Comparison of ENCODE assay signal across 23 cellular contexts in genomic region chr2:10752236-10752635, GRCh38. TPM values are rescaled to one million over a fixed set of nuclear protein-coding genes. Genes with fewer than 3 reads are reported as not detected.
DNase-seq lines count a peak whose midpoint lies in the region; ATAC-seq, FAIRE-seq and TF ChIP-seq lines count a peak whose summit lies in the region.
"Had no signal": no experiment of that assay in that cellular context is flagged by ENCODE, and none has a peak within 500 bp of the region (broad histone marks: within the 10 kb centered on the region; RNA-seq: fewer than 3 reads in every experiment).

No MANE protein-coding gene starts in this region.

- POLR2A ChIA-PET in HepG2 (lab: Yijun Ruan, JAX) = no interaction called here

- H3K4me1 Mint-ChIP-seq in chondrocyte (ENCODE audit: low read depth) (no peaks in the 10 kb centered on the region), CD14-positive monocyte (peaks cover 12% of the 10 kb centered on the region)

- TF ChIP-seq CTCF in HepG2 (CRISPR knock-in tag; IDR thresholded peaks at IDR 0.05) (no peak), right lobe of liver (IDR thresholded peaks at IDR 0.05) (no peak), chondrocyte (IDR thresholded peaks at IDR 0.05) (no peak), CD14-positive monocyte (IDR thresholded peaks at IDR 0.05) (no peak)

- TF ChIP-seq EP300 in HepG2 (IDR thresholded peaks at IDR 0.05; ENCODE audit: low read depth in 2 of 2, low read length in 2 of 2) (no peak), HepG2 (CRISPR knock-in tag; IDR thresholded peaks at IDR 0.05; ENCODE audit: borderline replicate concordance) (no peak)

- H3K4me3 ChIP-seq in HepG2 (replicated peaks in 1 of 3; ENCODE audit: insufficient read depth in 1 of 3, low read depth in 2 of 3, low read length in 3 of 3) (no peak overlapping the region), right lobe of liver (no peak overlapping the region), mucosa of rectum (ENCODE audit: low read length in 2 of 2) (no peak overlapping the region)
- H3K4me3 ChIP-seq: GM12878, GM23248, MG63, PC-9 had no signal

- H3K4me3 Mint-ChIP-seq in chondrocyte (ENCODE audit: unreplicated experiment) (no peak overlapping the region), CD14-positive monocyte (no peak overlapping the region)
- H3K4me3 Mint-ChIP-seq: B cell; CD4-positive, alpha-beta T cell had no signal

- peaks cover 12% of the 10 kb centered on the region for H3K4me1 ChIP-seq in HepG2 (ENCODE audit: insufficient read depth, low read length)
- H3K4me1 ChIP-seq in right lobe of liver = no peaks in the 10 kb centered on the region
- H3K4me1 ChIP-seq in mucosa of rectum (ENCODE audit: control insufficient read depth in 2 of 2, insufficient read depth in 2 of 2, low read length in 2 of 2) = peaks cover 0 to 2% of the 10 kb centered on the region in 2 donors

- peak; percentile 56 for ATAC-seq in HepG2
- no peak for ATAC-seq in right lobe of liver
- no peak for ATAC-seq in GM21390 (IDR thresholded peaks at IDR 0.05; ENCODE audit: unreplicated experiment)
- ATAC-seq: GM12878 had no signal

- H3K79me2 ChIP-seq in HepG2 (ENCODE audit: insufficient read depth, low read length) = no peaks in the 10 kb centered on the region

- no peaks in the 10 kb centered on the region for H4K20me1 ChIP-seq in HepG2 (ENCODE audit: insufficient read depth, low read length)

- TF ChIP-seq POLR2A in HepG2 (IDR thresholded peaks at IDR 0.05; ENCODE audit: insufficient read depth in 1 of 2, low read depth in 2 of 2, low read length in 2 of 2) (no peak), right lobe of liver (IDR thresholded peaks at IDR 0.05) (no peak)

- H3K27ac Mint-ChIP-seq in chondrocyte (ENCODE audit: unreplicated experiment) (no peak overlapping the region), CD14-positive monocyte (no peak overlapping the region)
- H3K27ac Mint-ChIP-seq: B cell; CD4-positive, alpha-beta T cell had no signal

- in situ Hi-C loops in HepG2 (cut with HindIII; ENCODE audit: extremely low pct_ligation_motif_present, low pct_unique_long_range_greater_than_20kb) = no loop called here

- FAIRE-seq in HepG2 (lab: Jason Lieb, UNC) = no peak
- FAIRE-seq: GM12878 had no signal

- H3K27me3 ChIP-seq in HepG2 (ENCODE audit: control insufficient read depth in 1 of 2, insufficient read depth in 2 of 2, low read length in 2 of 2) (peaks cover 0 to 14% of the 10 kb centered on the region in 2 experiments; a peak in 4 of 5 replicates), right lobe of liver (no peaks in the 10 kb centered on the region), mucosa of rectum (ENCODE audit: control insufficient read depth in 2 of 2, insufficient read depth in 2 of 2, low read length in 2 of 2) (no peaks in the 10 kb centered on the region)
- H3K27me3 ChIP-seq: MG63 had no signal

- no peaks in the 10 kb centered on the region for H3K36me3 ChIP-seq in HepG2 (replicated peaks in 1 of 2; ENCODE audit: control insufficient read depth in 1 of 2, insufficient read depth in 2 of 2, low read length in 2 of 2)
- no peaks in the 10 kb centered on the region for H3K36me3 ChIP-seq in right lobe of liver
- H3K36me3 ChIP-seq in mucosa of rectum (ENCODE audit: control insufficient read depth in 2 of 2, insufficient read depth in 2 of 2, low read length in 2 of 2) = no peaks in the 10 kb centered on the region
- H3K36me3 ChIP-seq: MG63 had no signal

- no peaks in the 10 kb centered on the region for H3K9me3 Mint-ChIP-seq in chondrocyte (ENCODE audit: low read depth)
- H3K9me3 Mint-ChIP-seq in CD14-positive monocyte = peaks cover 0 to 1% (median 0%) of the 10 kb centered on the region in 7 donors
- H3K9me3 Mint-ChIP-seq: CD4-positive, alpha-beta T cell had no signal

- intact Hi-C loops in HepG2 (cut with micrococcal nuclease; ENCODE audit: unreplicated experiment) (no loop called here), right lobe of liver (cut with DNase I) (no loop called here), CD14-positive monocyte (cut with micrococcal nuclease) (no loop called here)

- H3K27me3 Mint-ChIP-seq in chondrocyte (ENCODE audit: low read depth) = peaks cover 9% of the 10 kb centered on the region
- H3K27me3 Mint-ChIP-seq in CD14-positive monocyte (ENCODE audit: low read depth in 3 of 3) = peaks cover 5 to 13% (median 12%) of the 10 kb centered on the region in 3 donors
- H3K27me3 Mint-ChIP-seq: B cell had no signal

- TF ChIP-seq RAD21 in HepG2 (CRISPR knock-in tag; IDR thresholded peaks at IDR 0.05) = no peak

- H3K9me3 ChIP-seq in HepG2 (ENCODE audit: low read length) (no peaks in the 10 kb centered on the region), right lobe of liver (no peaks in the 10 kb centered on the region), mucosa of rectum (ENCODE audit: control insufficient read depth in 2 of 2, low read length in 2 of 2) (no peaks in the 10 kb centered on the region)
- H3K9me3 ChIP-seq: MG63 had no signal

- DNase-seq in HepG2 (ENCODE audit: low spot score) (no peak), right lobe of liver (no peak), chondrocyte (ENCODE audit: low spot score) (peak; percentile 40), NCI-H1436 treated with DMSO at 0.1 percent for 48 hours (lab: John Stamatoyannopoulos, UW) (no peak), CD14-positive monocyte (ENCODE audit: low spot score) (no peak), C1 segment of cervical spinal cord (lab: John Stamatoyannopoulos, UW) (no peak)
- DNase-seq: Calu3; CD4-positive, alpha-beta T cell; GM23248; HCEC 1CT; IMR-90; Karpas-422; MG63; NCI-H1092 treated with DMSO at 0.1 percent for 48 hours; NCI-H1694; NCI-H226; NCI-H524; PC-9 had no signal

- WGBS in HepG2 (ENCODE audit: low lambda C conversion rate) = 15% methylated on average over 5 of the region's 5 CpGs
- WGBS in right lobe of liver (ENCODE audit: insufficient coverage, low coverage, low lambda C conversion rate, missing lambda C conversion rate) = 73% methylated on average over 4 of the region's 5 CpGs

- H3K4me2 ChIP-seq in HepG2 (ENCODE audit: low read depth, low read length) = no peak overlapping the region
- H3K4me2 ChIP-seq: PC-9 had no signal

- H3K27ac ChIP-seq in HepG2 (ENCODE audit: extremely low read length, insufficient read depth, low read length) = no peak overlapping the region
- no peak overlapping the region for H3K27ac ChIP-seq in right lobe of liver
- H3K27ac ChIP-seq in mucosa of rectum (ENCODE audit: low read depth in 2 of 2, low read length in 2 of 2) = peak overlapping the region; percentile 33 to 38
- H3K27ac ChIP-seq: GM23248, PC-9 had no signal

- H3K9ac ChIP-seq in HepG2 (ENCODE audit: insufficient read depth, low read depth, low read length) (no peak overlapping the region), mucosa of rectum (ENCODE audit: low read depth in 1 of 2, low read length in 2 of 2) (no peak overlapping the region)
- H3K9ac ChIP-seq: GM23248 had no signal

- CTCF ChIA-PET in HepG2 (lab: Yijun Ruan, JAX; ENCODE audit: low intra/inter-chr PET ratio, low total read pairs) = no interaction called here

- H2AFZ ChIP-seq in HepG2 (ENCODE audit: low read length) = no peak overlapping the region
- H2AFZ ChIP-seq: GM23248, PC-9 had no signal

- BruUV-seq in HepG2 (replicated peaks; lab: Mats Ljungman, UMichigan) = no TSS peak

- H3K36me3 Mint-ChIP-seq in chondrocyte (ENCODE audit: low read depth) (no peaks in the 10 kb centered on the region), CD14-positive monocyte (no peaks in the 10 kb centered on the region)

TF ChIP-seq in HepG2, 621 proteins besides CTCF, POLR2A, EP300 and RAD21:
- TF ChIP-seq AGO1 (IDR thresholded peaks at IDR 0.05; ENCODE audit: low read depth, low read length, poor library complexity, severe bottlenecking) (no peak), ZNF256 (CRISPR knock-in tag; conservative IDR thresholded peaks at IDR 0.05) (no peak), MEF2D (CRISPR knock-in tag; IDR thresholded peaks at IDR 0.05) (no peak), DR1 (CRISPR knock-in tag; IDR thresholded peaks at IDR 0.05) (no peak), PAWR (CRISPR knock-in tag; IDR thresholded peaks at IDR 0.05; ENCODE audit: borderline replicate concordance) (no peak), ZNF263 (CRISPR knock-in tag; IDR thresholded peaks at IDR 0.05) (no peak), KDM5A (IDR thresholded peaks at IDR 0.05; ENCODE audit: borderline replicate concordance, low read length) (no peak), NFYC (CRISPR knock-in tag; IDR thresholded peaks at IDR 0.05) (no peak), AKAP8 (CRISPR knock-in tag; IDR thresholded peaks at IDR 0.05) (no peak), HNF4A (CRISPR knock-in tag; IDR thresholded peaks at IDR 0.05) (no peak), ETV6 (CRISPR knock-in tag; conservative IDR thresholded peaks at IDR 0.05) (no peak)

RNA-seq across cellular contexts. Expression of gene ATP6V1C2, which starts 30.8 kb away (rescaled TPM):
- total RNA-seq in HepG2 (2016; rRNA removed; fragmentation: Illumina TruSeq; extraction: Trizol) (0.04 TPM in 1 of 2 replicates, not detected in the other), right lobe of liver (under 1 TPM in 2 of 6 experiments, not detected in 4; 0.12 to 0.22 TPM), chondrocyte (not detected in 3 replicates)
- total RNA-seq in HepG2 (2016; cell fraction: cytosol; rRNA removed; fragmentation: Illumina TruSeq; extraction: Trizol; ENCODE audit: low read depth) = not detected in 2 replicates
- 0.04 TPM in 1 of 2 replicates, not detected in the other for total RNA-seq in HepG2 (2016; cell fraction: insoluble cytoplasmic fraction; rRNA removed; fragmentation: Illumina TruSeq; extraction: Trizol)
- not detected in 2 replicates for total RNA-seq in HepG2 (2016; cell fraction: membrane; rRNA removed; fragmentation: Illumina TruSeq; extraction: Trizol)
- total RNA-seq in HepG2 (2016; cell fraction: nucleus; rRNA removed; fragmentation: Illumina TruSeq; extraction: Trizol) = 0.09 TPM in 1 of 2 replicates, not detected in the other
- polyA plus RNA-seq in HepG2 (2011; rRNA removed) (0.10 and 0.29 TPM in 2 replicates), CD14-positive monocyte (not detected)
- 0.05 TPM in 2 replicates for polyA plus RNA-seq in HepG2 (2011; cell fraction: cytosol; rRNA removed)
- polyA plus RNA-seq in HepG2 (2011; cell fraction: nucleus; rRNA removed) = 0.36 and 2.7 TPM in 2 replicates
- polyA plus RNA-seq in HepG2 (2012) = 1.4 and 1.5 TPM in 2 replicates
- not detected in 2 replicates for polyA plus RNA-seq in HepG2 (2016; cell fraction: cytosol; fragmentation: Illumina TruSeq; extraction: Trizol; ENCODE audit: low read depth)
- not detected in 2 replicates for polyA plus RNA-seq in HepG2 (2016; cell fraction: insoluble cytoplasmic fraction; fragmentation: Illumina TruSeq; extraction: Trizol; ENCODE audit: low read depth)
- not detected in 2 replicates for polyA plus RNA-seq in HepG2 (2016; cell fraction: membrane; fragmentation: Illumina TruSeq; extraction: Trizol; ENCODE audit: low read depth)
- not detected in 2 replicates for polyA plus RNA-seq in HepG2 (2016; cell fraction: nucleus; fragmentation: Illumina TruSeq; extraction: Trizol; ENCODE audit: insufficient read depth, low read depth)
- 7.5 TPM in 1 of 2 replicates, not detected in the other for polyA minus RNA-seq in HepG2 (2011; rRNA and poly(A)+ RNA removed; ENCODE audit: low replicate concordance)
- polyA minus RNA-seq in HepG2 (2011; cell fraction: cytosol; rRNA and poly(A)+ RNA removed) = 0.44 and 0.69 TPM in 2 replicates
- 0.12 TPM in 1 of 2 replicates, not detected in the other for polyA minus RNA-seq in HepG2 (2011; cell fraction: nucleus; rRNA and poly(A)+ RNA removed)
- total RNA-seq: CD4-positive, alpha-beta T cell; GM23248; HT1080; IMR-90; PC-9 had no signal
- polyA plus RNA-seq: IMR-90 had no signal

Comparison
In these comparisons a context has a peak if more than half of its experiments do, and no peak if none do; other contexts are left out.
1. H3K27ac ChIP-seq: peak in mucosa of rectum (2 of 2); none in HepG2 (single experiment) and right lobe of liver (0 of 3).